Comparison of ENCODE assay signal across 19 cellular contexts in the genomic region with DNA sequence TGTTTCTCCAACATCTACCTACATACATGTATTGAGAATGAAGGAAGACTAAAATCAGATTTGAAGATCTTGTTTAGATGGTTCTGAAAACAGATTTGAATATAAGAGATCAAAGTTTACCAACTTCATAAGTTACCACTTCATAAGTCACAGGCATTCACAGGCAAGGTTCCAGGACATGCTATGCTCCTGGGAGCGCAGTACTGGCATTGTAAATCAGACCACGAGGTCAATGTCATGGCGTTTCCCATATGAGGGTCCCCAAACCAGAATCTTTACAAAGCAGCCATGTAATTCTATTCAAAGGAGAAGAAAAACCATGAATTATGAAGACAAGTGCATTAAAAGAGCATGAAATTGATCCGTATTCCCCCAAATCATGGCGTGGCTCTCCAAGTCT. TPM values are rescaled to one million over a fixed set of nuclear protein-coding genes. Genes with fewer than 3 reads are reported as not detected.
DNase-seq lines count a peak whose midpoint lies in the region; ATAC-seq and TF ChIP-seq lines count a peak whose summit lies in the region.
"Had no signal": no experiment of that assay in that cellular context is flagged by ENCODE, and none has a peak within 500 bp of the region (broad histone marks: within the 10 kb centered on the region; RNA-seq: fewer than 3 reads in every experiment).

No MANE protein-coding gene starts in this region.

- WGBS in sigmoid colon, 2 donors: 39 to 45% methylated on average over 5 of the region's 5 CpGs

- TF ChIP-seq CTCF in BJ (IDR thresholded peaks at IDR 0.05; ENCODE audit: insufficient read depth, low read depth, low read length): no peak
- no peak for TF ChIP-seq CTCF in astrocyte of the spinal cord (IDR thresholded peaks at IDR 0.05; ENCODE audit: low read depth, low read length)
- no peak for TF ChIP-seq CTCF in sigmoid colon (IDR thresholded peaks at IDR 0.05)

- intact Hi-C loops in sigmoid colon (cut with DNase I) (loop anchor here (5.0 kb wide), 2 partner anchors 47 to 1657 kb away; no protein-coding TSS in a partner anchor), cardiac septum (cut with DNase I) (loop anchor here (5.0 to 10.0 kb wide), 3 partner anchors 47 to 1027 kb away; no protein-coding TSS in a partner anchor)

- no peaks in the 10 kb centered on the region for H3K9me3 ChIP-seq in sigmoid colon
- H3K9me3 ChIP-seq: breast epithelium, heart right ventricle had no signal

- ATAC-seq in GM18519 (IDR thresholded peaks at IDR 0.05; ENCODE audit: low FRiP score, unreplicated experiment) (no peak), GM19328 (IDR thresholded peaks at IDR 0.05; ENCODE audit: unreplicated experiment) (no peak)
- ATAC-seq: heart right ventricle; naive thymus-derived CD8-positive, alpha-beta T cell; sciatic nerve; stimulated activated memory B cell treated with anti-CD40 and anti-IgM and Interleukin-4, amounts not matched to agents 10 μg/mL and 1 μg/mL and 100 μg/mL, for 72 hours had no signal

- CTCF ChIA-PET in BJ (lab: Yijun Ruan, JAX): no interaction called here

- TF ChIP-seq EP300 in sigmoid colon (IDR thresholded peaks at IDR 0.05): no peak

- in situ Hi-C loops in astrocyte of the spinal cord (cut with HindIII; ENCODE audit: low sequenced_read_pairs): no loop called here

- H3K36me3 ChIP-seq in BJ (ENCODE audit: control insufficient read depth, insufficient read depth, low read length): peaks cover 3% of the 10 kb centered on the region
- H3K36me3 ChIP-seq in sigmoid colon: no peaks in the 10 kb centered on the region
- H3K36me3 ChIP-seq: breast epithelium had no signal

- H3K27ac ChIP-seq in sigmoid colon: peak overlapping the region in 3 of 4 donors; percentile 27 to 93 (median 90)

- DNase-seq in BJ (ENCODE audit: low read depth): no peak
- peak; percentile 28 for DNase-seq in astrocyte of the spinal cord (ENCODE audit: low read depth, low spot score)
- DNase-seq in inferior parietal cortex (ENCODE audit: extremely low spot score): peak; percentile 39
- no peak for DNase-seq in sigmoid colon
- no peak for DNase-seq in cardiac septum (ENCODE audit: low spot score)
- DNase-seq in NCI-H1930 (lab: John Stamatoyannopoulos, UW): no peak
- DNase-seq: activated B cell treated with CpG ODN at 0.5 μM for 24 hours; activated naive CD4-positive, alpha-beta T cell; AML-193; DMS153; heart right ventricle; KG1; naive thymus-derived CD8-positive, alpha-beta T cell; NCI-H1417 had no signal

- H3K27me3 ChIP-seq in BJ (ENCODE audit: control insufficient read depth, insufficient read depth, low read length) (no peaks in the 10 kb centered on the region; the same call in 1 of the 2 replicates), sigmoid colon (no peaks in the 10 kb centered on the region)

- POLR2A ChIA-PET in BJ (lab: Charles Lee): no interaction called here

- peak overlapping the region; percentile 64 for H3K4me3 ChIP-seq in BJ (ENCODE audit: low read depth, low read length)
- peak overlapping the region; percentile 98 for H3K4me3 ChIP-seq in astrocyte of the spinal cord (ENCODE audit: low read depth, low read length)
- no peak overlapping the region for H3K4me3 ChIP-seq in sigmoid colon

- no peak for TF ChIP-seq POLR2A in sigmoid colon (IDR thresholded peaks at IDR 0.05)

- peaks cover 0 to 68% (median 39%) of the 10 kb centered on the region in 4 donors for H3K4me1 ChIP-seq in sigmoid colon

RNA-seq across cellular contexts. Expression of gene CDH11, which starts 3.0 kb away (rescaled TPM):
- polyA plus RNA-seq in BJ (2011; rRNA removed): 498 and 589 TPM in 2 replicates
- 706 and 777 TPM in 2 replicates for polyA minus RNA-seq in BJ (2011; rRNA and poly(A)+ RNA removed)
- total RNA-seq in sigmoid colon: 100 to 1,000 TPM in 1 of 4 donors, 10 to 100 TPM in 3; 19.3 to 146 (median 28.2) TPM
- 1 to 10 TPM; 1.2 to 8.4 (median 4.6) TPM for polyA plus RNA-seq in sigmoid colon
- 26.1 TPM for total RNA-seq in cardiac septum
- total RNA-seq: activated B cell treated with CpG ODN at 0.5 μM for 24 hours; naive thymus-derived CD8-positive, alpha-beta T cell had no signal
- polyA plus RNA-seq: naive thymus-derived CD8-positive, alpha-beta T cell had no signal

Comparison
In these comparisons a context has a peak if more than half of its experiments do, and no peak if none do; other contexts are left out.
1. DNase-seq: peak in astrocyte of the spinal cord (single experiment) and inferior parietal cortex (single experiment); none in BJ (single experiment), sigmoid colon (single experiment), cardiac septum (single experiment) and NCI-H1930 (0 of 2).
2. H3K4me3 ChIP-seq: peak in BJ (single experiment) and astrocyte of the spinal cord (single experiment); none in sigmoid colon (0 of 4).